In the genomic region with DNA sequence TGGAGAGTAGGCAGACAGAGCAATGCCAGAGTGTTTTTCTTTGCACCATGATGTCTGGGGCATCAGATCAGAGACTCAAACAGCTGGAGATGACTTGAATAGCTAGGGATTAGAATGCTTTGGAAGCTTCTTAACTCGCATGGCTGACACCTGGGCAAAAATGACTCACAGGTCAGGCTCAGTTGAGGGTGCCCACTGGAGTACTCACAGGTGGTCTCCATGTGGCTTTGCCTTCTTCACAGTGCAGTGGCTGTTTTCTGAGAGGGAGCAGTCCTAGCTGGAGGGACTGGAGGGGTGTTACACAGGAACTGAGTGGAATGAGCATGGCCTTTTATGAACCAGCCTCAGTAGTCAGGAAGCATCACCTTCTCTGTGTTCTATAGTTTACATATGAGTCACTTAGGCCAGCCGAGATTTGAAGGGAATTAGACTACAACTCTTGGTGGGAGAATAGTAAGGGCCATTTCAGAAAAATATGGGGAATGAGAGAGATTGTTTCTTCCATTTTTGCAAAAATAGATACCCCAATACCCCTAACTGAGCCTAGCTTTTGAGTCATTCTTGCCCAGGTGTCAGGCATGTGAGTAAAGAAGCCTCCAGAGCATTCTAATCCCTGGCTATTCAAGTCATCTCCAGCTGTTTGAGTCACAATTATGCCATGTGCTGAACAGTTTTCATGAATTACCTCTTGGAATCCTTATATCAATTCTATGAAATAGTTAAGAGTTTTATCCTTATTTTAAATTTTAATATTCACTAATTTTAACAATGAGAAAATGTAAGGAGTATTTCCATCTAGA, we compare ENCODE assay signal across 16 cellular contexts. TPM values are rescaled to one million over a fixed set of nuclear protein-coding genes. Genes with fewer than 3 reads are reported as not detected.
DNase-seq lines count a peak whose midpoint lies in the region; ATAC-seq and TF ChIP-seq lines count a peak whose summit lies in the region.
"Had no signal": no experiment of that assay in that cellular context is flagged by ENCODE, and none has a peak within 500 bp of the region (broad histone marks: within the 10 kb centered on the region; RNA-seq: fewer than 3 reads in every experiment).

No MANE protein-coding gene starts in this region.

- H3K36me3 ChIP-seq in OCI-LY3 (replicated peaks; ENCODE audit: low read depth, low read length) (peaks cover 5% of the 10 kb centered on the region), mesenchymal stem cell (ENCODE audit: control insufficient read depth in 1 of 2, insufficient read depth in 2 of 2, low read depth in 1 of 2, low read length in 2 of 2) (no peaks in the 10 kb centered on the region), right atrium auricular region (no peaks in the 10 kb centered on the region)

- TF ChIP-seq CTCF in HFF-Myc (IDR thresholded peaks at IDR 0.05; ENCODE audit: low read depth, low read length, missing control alignments) (no peak), OCI-LY3 (IDR thresholded peaks at IDR 0.05; ENCODE audit: low read depth, low read length) (no peak), right atrium auricular region (IDR thresholded peaks at IDR 0.05) (no peak)

- ATAC-seq in GM18861 (IDR thresholded peaks at IDR 0.05; ENCODE audit: unreplicated experiment) (peak; percentile 19), HG03135 (IDR thresholded peaks at IDR 0.05; ENCODE audit: unreplicated experiment) (no peak)

- no peaks in the 10 kb centered on the region for H3K79me1 ChIP-seq in mesenchymal stem cell (replicated peaks; ENCODE audit: low read length, poor library complexity, severe bottlenecking)

- no peak overlapping the region for H2BK15ac ChIP-seq in mesenchymal stem cell (ENCODE audit: low read depth, poor library complexity, severe bottlenecking)

- H3K4me2 ChIP-seq in OCI-LY3 (ENCODE audit: low read length) (no peak overlapping the region), mesenchymal stem cell (ENCODE audit: low read length, poor library complexity, severe bottlenecking) (no peak overlapping the region)

- no peaks in the 10 kb centered on the region for H3K79me2 ChIP-seq in OCI-LY3 (ENCODE audit: low read length)

- no peak overlapping the region for H2BK120ac ChIP-seq in mesenchymal stem cell (ENCODE audit: low read depth, low read length)

- H3K27me3 ChIP-seq in OCI-LY3 (ENCODE audit: low read depth, low read length) (no peaks in the 10 kb centered on the region), mesenchymal stem cell (ENCODE audit: control insufficient read depth in 1 of 2, insufficient read depth in 1 of 2, low read length in 2 of 2) (no peaks in the 10 kb centered on the region), right atrium auricular region (no peaks in the 10 kb centered on the region)
- H3K27me3 ChIP-seq: testis had no signal

- H3K18ac ChIP-seq in mesenchymal stem cell (ENCODE audit: low read depth in 1 of 2, low read length in 2 of 2) = peak overlapping the region in 1 of 2 experiments; percentile 28

- peaks cover 13% of the 10 kb centered on the region for H3K4me1 ChIP-seq in OCI-LY3 (ENCODE audit: low read length)
- H3K4me1 ChIP-seq in mesenchymal stem cell (ENCODE audit: control insufficient read depth, insufficient read depth, low read depth, low read length) = peaks cover 2% of the 10 kb centered on the region
- no peaks in the 10 kb centered on the region for H3K4me1 ChIP-seq in right atrium auricular region
- H3K4me1 ChIP-seq: testis had no signal

- H3K14ac ChIP-seq in mesenchymal stem cell (ENCODE audit: low read length in 2 of 2) = peak overlapping the region in 1 of 2 experiments; percentile 39

- H3K4ac ChIP-seq in mesenchymal stem cell (ENCODE audit: low read depth in 1 of 2, low read length in 2 of 2) = no peak overlapping the region

- 74% methylated on average over 1 of the region's 2 CpGs for WGBS in mesenchymal stem cell

- no peak overlapping the region for H2AK5ac ChIP-seq in mesenchymal stem cell (ENCODE audit: low read length, severe bottlenecking)

- peak overlapping the region; percentile 53; the same call in 1 of the 2 replicates for H2AFZ ChIP-seq in OCI-LY3 (ENCODE audit: low read depth, low read length)
- no peak overlapping the region for H2AFZ ChIP-seq in mesenchymal stem cell (ENCODE audit: low read depth, low read length)

- no peak overlapping the region for H2BK5ac ChIP-seq in mesenchymal stem cell (ENCODE audit: low read depth, low read length, poor library complexity, severe bottlenecking)

- no peak overlapping the region for H4K91ac ChIP-seq in mesenchymal stem cell (ENCODE audit: low read length)

- H3K4me3 ChIP-seq in HFF-Myc (replicated peaks; ENCODE audit: low read depth, low read length) (no peak overlapping the region), OCI-LY3 (ENCODE audit: low read length) (no peak overlapping the region), mesenchymal stem cell (ENCODE audit: insufficient read depth in 1 of 2, low read depth in 1 of 2, low read length in 2 of 2) (no peak overlapping the region), right atrium auricular region (no peak overlapping the region)
- H3K4me3 ChIP-seq: lung, testis had no signal

- H3K9ac ChIP-seq in OCI-LY3 (ENCODE audit: low read length) (no peak overlapping the region), mesenchymal stem cell (ENCODE audit: low read length) (no peak overlapping the region)

- H3K9me3 ChIP-seq in OCI-LY3 (ENCODE audit: insufficient read depth, low read length) = no peaks in the 10 kb centered on the region
- no peaks in the 10 kb centered on the region for H3K9me3 ChIP-seq in mesenchymal stem cell (ENCODE audit: control insufficient read depth, low read length)
- no peaks in the 10 kb centered on the region for H3K9me3 ChIP-seq in right atrium auricular region
- H3K9me3 ChIP-seq: testis had no signal

- H3K23ac ChIP-seq in mesenchymal stem cell (ENCODE audit: low read length in 2 of 2) = peak overlapping the region in 1 of 2 experiments; percentile 59

- DNase-seq in HFF-Myc (ENCODE audit: extremely low read depth, low read depth) (peak; percentile 96), mesenchymal stem cell (peak; percentile 18), NCI-H1436 treated with DMSO at 0.1 percent for 48 hours (lab: John Stamatoyannopoulos, UW) (no peak), DMS53 treated with DMSO at 0.1 percent for 48 hours (lab: John Stamatoyannopoulos, UW; ENCODE audit: unreplicated experiment) (no peak), right atrium auricular region (ENCODE audit: low spot score) (no peak)
- DNase-seq: activated CD4-positive, alpha-beta T cell treated with anti-CD3 and anti-CD28 coated beads, Interleukin-2, amount 10 ng/mL, durations not matched to agents 7 days and 5 days; activated naive CD4-positive, alpha-beta T cell; DMS79 treated with DMSO at 0.1 percent for 48 hours; hypothalamus; MM.1S; testis had no signal

- H3K27ac ChIP-seq in OCI-LY3 (ENCODE audit: low read length) (no peak overlapping the region), mesenchymal stem cell (ENCODE audit: low read length, poor library complexity, severe bottlenecking) (no peak overlapping the region), right atrium auricular region (no peak overlapping the region)
- H3K27ac ChIP-seq: C4-2B, testis had no signal

- no peak overlapping the region for H2BK12ac ChIP-seq in mesenchymal stem cell (ENCODE audit: low read length in 2 of 2)

- H4K20me1 ChIP-seq in OCI-LY3 (ENCODE audit: insufficient read depth, low read length) = no peaks in the 10 kb centered on the region

- H4K8ac ChIP-seq in mesenchymal stem cell (ENCODE audit: low read length) = no peak overlapping the region

RNA-seq across cellular contexts. Expression of gene PPP1R1C, which starts 7.1 kb away (rescaled TPM):
- polyA plus RNA-seq in mesenchymal stem cell (2013, experiment 1 of 2) = 2.6 TPM
- polyA plus RNA-seq in mesenchymal stem cell (2013, experiment 2 of 2) = 3.1 TPM
- total RNA-seq in right atrium auricular region = 10 to 100 TPM in 1 of 2 donors, 1 to 10 TPM in 1; 5.4 to 14.5 TPM
- total RNA-seq: activated CD4-positive, alpha-beta T cell treated with anti-CD3 and anti-CD28 coated beads, Interleukin-2, amount 10 ng/mL, durations not matched to agents 7 days and 5 days had no signal

Comparison
In these comparisons a context has a peak if more than half of its experiments do, and no peak if none do; other contexts are left out.
1. DNase-seq: peak in HFF-Myc (single experiment) and mesenchymal stem cell (single experiment); none in NCI-H1436 treated with DMSO at 0.1 percent for 48 hours (single experiment), DMS53 treated with DMSO at 0.1 percent for 48 hours (single experiment) and right atrium auricular region (single experiment).